In the genomic region with DNA sequence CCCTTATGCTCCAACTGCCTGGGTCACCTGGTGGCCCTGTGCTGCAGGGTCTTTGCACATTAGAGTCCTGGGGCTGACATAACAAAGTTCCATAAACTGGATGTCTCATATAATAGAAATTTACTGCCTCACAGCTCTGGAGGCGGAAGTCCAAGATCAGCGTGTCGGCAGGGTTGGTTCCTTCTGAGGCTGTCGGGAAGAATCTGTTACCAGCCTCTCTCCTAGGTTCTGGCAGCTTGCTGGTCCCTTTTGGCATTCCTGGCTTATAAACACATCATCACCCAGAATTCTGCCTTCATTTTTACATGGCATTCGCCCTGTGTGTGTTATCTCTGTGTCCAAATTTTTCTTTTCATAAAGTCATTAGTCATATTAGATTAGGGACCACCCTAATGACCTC, we compare ENCODE assay signal across 30 cellular contexts.
"Had no signal": no experiment of that assay in that cellular context is flagged by ENCODE, and none has a peak within 500 bp of the region (broad histone marks: within the 10 kb centered on the region; RNA-seq: fewer than 3 reads in every experiment).

No MANE protein-coding gene starts in this region.

- H3K27ac Mint-ChIP-seq: dendritic cell treated with granulocyte-macrophage colony-stimulating factor and Interleukin-4, amounts not matched to agents 40 ng/mL and 50 ng/mL, for 4 days; mesothelial cell of epicardium; nephron; neural progenitor cell; progenitor cell of endocrine pancreas; stimulated activated naive CD8-positive, alpha-beta T cell treated with anti-CD3 and anti-CD28 coated beads, Interleukin-15, amount 100 ng/mL, for 72 hours had no signal

- H3K36me3 Mint-ChIP-seq: mesothelial cell of epicardium, neural progenitor cell had no signal

- H2AFZ ChIP-seq: hepatocyte, neural progenitor cell had no signal

- H3K4me1 Mint-ChIP-seq: mesothelial cell of epicardium; nephron; stimulated activated naive CD8-positive, alpha-beta T cell treated with anti-CD3 and anti-CD28 coated beads, Interleukin-15, amount 100 ng/mL, for 72 hours had no signal

- H3K36me3 ChIP-seq: esophagus squamous epithelium, gastrocnemius medialis, heart left ventricle, neural progenitor cell, pancreas, right lobe of liver, suprapubic skin, thyroid gland had no signal

- H3K79me2 ChIP-seq: hepatocyte had no signal

- DNase-seq: central memory CD4-positive, alpha-beta T cell; effector CD8-positive, alpha-beta T cell; esophagus squamous epithelium; foreskin fibroblast; gastrocnemius medialis; kidney; mesenchymal stem cell; mucosa of descending colon; naive thymus-derived CD4-positive, alpha-beta T cell; nucleus accumbens; pancreas; right lobe of liver; stimulated activated CD4-positive, alpha-beta T cell treated with anti-CD3 and anti-CD28 coated beads, Interleukin-12 subunit alpha, Interleukin-12 subunit beta, amount 100 ng/mL, for 4 hours; stimulated activated CD4-positive, alpha-beta T cell treated with anti-CD3 and anti-CD28 coated beads, Interleukin-1b, Interleukin-23, amount 100 ng/mL, for 48 hours; stimulated activated CD4-positive, alpha-beta T cell treated with anti-CD3 and anti-CD28 coated beads, Interleukin-4, amount 100 ng/mL, for 1 hour; stimulated activated CD8-positive, alpha-beta memory T cell treated with anti-CD3 and anti-CD28 coated beads, Interleukin-4, amount 100 ng/mL, for 48 hours; stimulated activated naive CD4-positive, alpha-beta T cell; stimulated activated naive CD8-positive, alpha-beta T cell treated with anti-CD3 and anti-CD28 coated beads, Interleukin-15, amount 100 ng/mL, for 72 hours; thyroid gland; trophoblast cell had no signal

- H3K9me3 ChIP-seq: gastrocnemius medialis, mucosa of descending colon, pancreas, thyroid gland had no signal

- H3K27ac ChIP-seq: esophagus squamous epithelium, gastrocnemius medialis, heart left ventricle, hepatocyte, neural progenitor cell, pancreas, right lobe of liver, suprapubic skin, thyroid gland had no signal

- H3K9ac ChIP-seq: neural progenitor cell had no signal

- H3K27me3 ChIP-seq: gastrocnemius medialis, hepatocyte, neural progenitor cell, pancreas, right lobe of liver, suprapubic skin, thyroid gland had no signal

- H3K4me1 ChIP-seq: esophagus squamous epithelium, gastrocnemius medialis, heart left ventricle, pancreas, right lobe of liver, suprapubic skin, thyroid gland had no signal

- H3K4me3 Mint-ChIP-seq: dendritic cell treated with granulocyte-macrophage colony-stimulating factor and Interleukin-4, amounts not matched to agents 40 ng/mL and 50 ng/mL, for 4 days; mesothelial cell of epicardium; naive thymus-derived CD4-positive, alpha-beta T cell; nephron; neural progenitor cell; stimulated activated naive CD8-positive, alpha-beta T cell treated with anti-CD3 and anti-CD28 coated beads, Interleukin-15, amount 100 ng/mL, for 72 hours had no signal

- H3K4me2 ChIP-seq: hepatocyte, neural progenitor cell, smooth muscle cell had no signal

- H3K4me3 ChIP-seq: esophagus squamous epithelium, gastrocnemius medialis, heart left ventricle, hepatocyte, lung, mucosa of descending colon, neural progenitor cell, pancreas, right lobe of liver, smooth muscle cell, suprapubic skin, thyroid gland had no signal
